ENCODE assay signal across 19 cellular contexts in genomic region chr12:107818984-107819383, GRCh38. TPM values are rescaled to one million over a fixed set of nuclear protein-coding genes. Genes with fewer than 3 reads are reported as not detected.
A peak's percentile ranks its signal among the peaks of the same experiment; 100 is the strongest.
DNase-seq lines count a peak whose midpoint lies in the region; ATAC-seq and TF ChIP-seq lines count a peak whose summit lies in the region.
"Had no signal": no experiment of that assay in that cellular context is flagged by ENCODE, and none has a peak within 500 bp of the region (broad histone marks: within the 10 kb centered on the region; RNA-seq: fewer than 3 reads in every experiment).

No MANE protein-coding gene starts in this region.

- H4K20me1 ChIP-seq in BLaER1 (no peaks in the 10 kb centered on the region), neural progenitor cell (ENCODE audit: low read depth) (no peaks in the 10 kb centered on the region)

- intact Hi-C loops in dorsolateral prefrontal cortex (cut with DNase I) = no loop called here

- H3K36me3 Mint-ChIP-seq in neural progenitor cell (no peaks in the 10 kb centered on the region), chondrocyte (ENCODE audit: low read depth) (no peaks in the 10 kb centered on the region)
- H3K36me3 Mint-ChIP-seq: mesothelial cell of epicardium had no signal

- H2AFZ ChIP-seq in neural progenitor cell (replicated peaks) = no peak overlapping the region

- H3K79me2 ChIP-seq in neural progenitor cell (ENCODE audit: low read depth) = no peaks in the 10 kb centered on the region

- H3K27ac ChIP-seq in BLaER1 (no peak overlapping the region), dorsolateral prefrontal cortex (peak overlapping the region in 1 of 59 donors; percentile 5), neural progenitor cell (no peak overlapping the region), coronary artery (peak overlapping the region in 1 of 2 donors; percentile 16)

- H3K27ac Mint-ChIP-seq in neural progenitor cell = no peak overlapping the region
- no peak overlapping the region for H3K27ac Mint-ChIP-seq in chondrocyte (ENCODE audit: unreplicated experiment)
- H3K27ac Mint-ChIP-seq: activated naive CD8-positive, alpha-beta T cell treated with anti-CD3 and anti-CD28 coated beads, Interleukin-2, amount 10 ng/mL, durations not matched to agents 7 days and 5 days; CD14-positive monocyte; mesothelial cell of epicardium had no signal

- DNase-seq in MG63 (peak; percentile 93), dorsolateral prefrontal cortex (peak in 6 of 10 donors; percentile 50 to 64 (median 58)), neural progenitor cell (ENCODE audit: low spot score) (peak; percentile 6), coronary artery (ENCODE audit: low spot score) (no peak), chondrocyte (ENCODE audit: low spot score) (no peak), 8988T (no peak)
- DNase-seq: activated naive CD8-positive, alpha-beta T cell treated with anti-CD3 and anti-CD28 coated beads, Interleukin-2, amount 10 ng/mL, durations not matched to agents 7 days and 5 days; cortex of kidney; GF-D8; GOT3; KG1; NCI-H1694 treated with DMSO at 0.1 percent for 48 hours; NCI-H526 had no signal

- H3K9ac ChIP-seq in BLaER1 = no peak overlapping the region
- H3K9ac ChIP-seq in neural progenitor cell = no peak overlapping the region

- H3K4me1 ChIP-seq in BLaER1 = peaks cover 11% of the 10 kb centered on the region
- H3K4me1 ChIP-seq in neural progenitor cell = no peaks in the 10 kb centered on the region

- peaks cover 37% of the 10 kb centered on the region for H3K9me3 ChIP-seq in BLaER1
- H3K9me3 ChIP-seq in MG63 = peaks cover 9% of the 10 kb centered on the region; the same call in 1 of the 2 replicates
- H3K9me3 ChIP-seq in neural progenitor cell (ENCODE audit: low read depth) = no peaks in the 10 kb centered on the region

- H3K9me3 Mint-ChIP-seq in neural progenitor cell (peaks cover 1% of the 10 kb centered on the region), chondrocyte (ENCODE audit: low read depth) (peaks cover 14% of the 10 kb centered on the region)

- H3K4me3 Mint-ChIP-seq in neural progenitor cell (no peak overlapping the region), chondrocyte (ENCODE audit: unreplicated experiment) (no peak overlapping the region)
- H3K4me3 Mint-ChIP-seq: activated naive CD8-positive, alpha-beta T cell treated with anti-CD3 and anti-CD28 coated beads, Interleukin-2, amount 10 ng/mL, durations not matched to agents 7 days and 5 days; CD14-positive monocyte; mesothelial cell of epicardium had no signal

- H3K4me2 ChIP-seq in BLaER1 (peak overlapping the region; percentile 47), neural progenitor cell (no peak overlapping the region)

- H3K36me3 ChIP-seq in BLaER1 (no peaks in the 10 kb centered on the region), MG63 (no peaks in the 10 kb centered on the region), neural progenitor cell (no peaks in the 10 kb centered on the region)
- H3K36me3 ChIP-seq: thoracic aorta had no signal

- no peak for TF ChIP-seq CTCF in dorsolateral prefrontal cortex (IDR thresholded peaks at IDR 0.05 in 54 of 56, conservative IDR thresholded peaks at IDR 0.05 in 2 of 56; ENCODE audit: low read depth in 1 of 56, partially characterized antibody in 56 of 56)
- TF ChIP-seq CTCF in neural progenitor cell (IDR thresholded peaks at IDR 0.05) = no peak
- TF ChIP-seq CTCF in coronary artery (IDR thresholded peaks at IDR 0.05) = no peak
- no peak for TF ChIP-seq CTCF in chondrocyte (IDR thresholded peaks at IDR 0.05)

- ATAC-seq in GM21528 (IDR thresholded peaks at IDR 0.05; ENCODE audit: low FRiP score, unreplicated experiment) = no peak
- ATAC-seq: Panc1 had no signal

- no peak overlapping the region for H3K4me3 ChIP-seq in BLaER1
- no peak overlapping the region for H3K4me3 ChIP-seq in MG63
- H3K4me3 ChIP-seq in dorsolateral prefrontal cortex = no peak overlapping the region
- no peak overlapping the region for H3K4me3 ChIP-seq in neural progenitor cell
- H3K4me3 ChIP-seq in coronary artery = no peak overlapping the region
- H3K4me3 ChIP-seq: thoracic aorta had no signal

- H3K27me3 Mint-ChIP-seq in neural progenitor cell (ENCODE audit: insufficient read depth, low read depth) = peaks cover 4% of the 10 kb centered on the region
- H3K27me3 Mint-ChIP-seq in chondrocyte (ENCODE audit: low read depth) = peaks cover 7% of the 10 kb centered on the region

- no peaks in the 10 kb centered on the region for H3F3A ChIP-seq in neural progenitor cell (ENCODE audit: low read depth)

- no peaks in the 10 kb centered on the region for H3K27me3 ChIP-seq in BLaER1
- no peaks in the 10 kb centered on the region for H3K27me3 ChIP-seq in MG63
- H3K27me3 ChIP-seq in dorsolateral prefrontal cortex = no peaks in the 10 kb centered on the region
- no peaks in the 10 kb centered on the region for H3K27me3 ChIP-seq in neural progenitor cell

- H3K4me1 Mint-ChIP-seq in neural progenitor cell = no peaks in the 10 kb centered on the region
- no peaks in the 10 kb centered on the region for H3K4me1 Mint-ChIP-seq in chondrocyte (ENCODE audit: low read depth)
- H3K4me1 Mint-ChIP-seq: activated naive CD8-positive, alpha-beta T cell treated with anti-CD3 and anti-CD28 coated beads, Interleukin-2, amount 10 ng/mL, durations not matched to agents 7 days and 5 days; mesothelial cell of epicardium had no signal

RNA-seq across cellular contexts. Expression of gene ASCL4, which starts 44.5 kb away (rescaled TPM):
- not detected in 2 replicates for total RNA-seq in MG63 (2014; rRNA removed; shearing (Covaris generic); ENCODE audit: low replicate concordance)
- total RNA-seq in dorsolateral prefrontal cortex = under 1 TPM in 4 of 120 experiments, not detected in 116; 0.20 to 0.49 (median 0.23) TPM
- total RNA-seq in neural progenitor cell (ENCODE audit: low replicate concordance) = not detected in 2 replicates
- not detected in 3 replicates for total RNA-seq in chondrocyte
- total RNA-seq: activated naive CD8-positive, alpha-beta T cell treated with anti-CD3 and anti-CD28 coated beads, Interleukin-2, amount 10 ng/mL, durations not matched to agents 7 days and 5 days; thoracic aorta had no signal

RNA-seq across cellular contexts. Expression of gene PRDM4, which starts 58.0 kb away (rescaled TPM):
- total RNA-seq in MG63 (2014; rRNA removed; shearing (Covaris generic); ENCODE audit: low replicate concordance) = 14.6 and 20.9 TPM in 2 replicates
- total RNA-seq in dorsolateral prefrontal cortex = 10 to 100 TPM; 21.5 to 45.7 (median 32.4) TPM
- 19.3 and 21.9 TPM in 2 replicates for total RNA-seq in neural progenitor cell (ENCODE audit: low replicate concordance)
- total RNA-seq in chondrocyte = 19.6 to 23.1 TPM (median 22.5 TPM) in 3 replicates

Comparison
In these comparisons a context has a peak if more than half of its experiments do, and no peak if none do; other contexts are left out.
1. DNase-seq: peak in MG63 (single experiment), dorsolateral prefrontal cortex (6 of 10) and neural progenitor cell (single experiment); none in coronary artery (single experiment), chondrocyte (single experiment) and 8988T (single experiment).